9 cellular contexts compared by ENCODE assay signal in genomic region chr20:62776692-62777527, GRCh38. TPM values are rescaled to one million over a fixed set of nuclear protein-coding genes. Genes with fewer than 3 reads are reported as not detected.
DNase-seq lines count a peak whose midpoint lies in the region; ATAC-seq, FAIRE-seq and TF ChIP-seq lines count a peak whose summit lies in the region.
"Had no signal": no experiment of that assay in that cellular context is flagged by ENCODE, and none has a peak within 500 bp of the region (broad histone marks: within the 10 kb centered on the region; RNA-seq: fewer than 3 reads in every experiment).

No MANE protein-coding gene starts in this region.

- H3K4me1 ChIP-seq in NT2/D1 (ENCODE audit: insufficient read depth, insufficient read length), result peaks cover 10% of the 10 kb centered on the region
- peaks cover 0 to 32% (median 12%) of the 10 kb centered on the region in 4 donors for H3K4me1 ChIP-seq in right lobe of liver

- ATAC-seq in right lobe of liver (peak; percentile 43 to 72 (median 62)), GM21515 (IDR thresholded peaks at IDR 0.05; ENCODE audit: unreplicated experiment) (no peak)

- no peak for TF ChIP-seq CTCF in right lobe of liver (IDR thresholded peaks at IDR 0.05)

- peak overlapping the region in 2 of 3 donors; percentile 73 to 91 for H3K27ac ChIP-seq in right lobe of liver
- H3K27ac ChIP-seq: thoracic aorta had no signal

- intact Hi-C loops in right lobe of liver (cut with DNase I), result no loop called here

- peak; percentile 87 for FAIRE-seq in urothelium cell line (lab: Jason Lieb, UNC)

- no peaks in the 10 kb centered on the region for H3K36me3 ChIP-seq in NT2/D1 (ENCODE audit: insufficient read depth, insufficient read length, low read length)
- no peaks in the 10 kb centered on the region for H3K36me3 ChIP-seq in right lobe of liver
- H3K36me3 ChIP-seq: thoracic aorta had no signal

- peak overlapping the region; percentile 12 for H3K4me3 ChIP-seq in NT2/D1 (ENCODE audit: insufficient read length, low read depth)
- H3K4me3 ChIP-seq in right lobe of liver, result peak overlapping the region in 2 of 3 donors; percentile 42 to 48
- H3K4me3 ChIP-seq: thoracic aorta had no signal

- no peaks in the 10 kb centered on the region for H3K9me3 ChIP-seq in NT2/D1 (ENCODE audit: insufficient read depth, low read length)
- H3K9me3 ChIP-seq in right lobe of liver, result no peaks in the 10 kb centered on the region
- H3K9me3 ChIP-seq: thoracic aorta had no signal

- peak; percentile 76 for TF ChIP-seq POLR2A in right lobe of liver (IDR thresholded peaks at IDR 0.05)

- DNase-seq in DMS53 (lab: John Stamatoyannopoulos, UW), result peak; percentile 24
- no peak for DNase-seq in DMS53 treated with DMSO at 0.1 percent for 48 hours (lab: John Stamatoyannopoulos, UW; ENCODE audit: unreplicated experiment)
- DNase-seq in NT2/D1 (ENCODE audit: low read depth, low spot score), result no peak
- DNase-seq in activated T-cell treated with anti-CD3 and anti-CD28 coated beads for 48 hours (ENCODE audit: low read depth), result peak; percentile 49
- DNase-seq in right lobe of liver, result peak in 2 of 3 donors; percentile 56 to 82
- peak; percentile 56 for DNase-seq in urothelium cell line (ENCODE audit: low spot score)
- DNase-seq in AML-193 (lab: John Stamatoyannopoulos, UW), result no peak

- H3K27me3 ChIP-seq in NT2/D1 (ENCODE audit: insufficient read depth, insufficient read length) (no peaks in the 10 kb centered on the region), right lobe of liver (no peaks in the 10 kb centered on the region)

- H3K9ac ChIP-seq in NT2/D1 (ENCODE audit: insufficient read length, low read depth), result no peak overlapping the region

- WGBS in right lobe of liver (ENCODE audit: insufficient coverage, low coverage, low lambda C conversion rate, missing lambda C conversion rate), result 24% methylated on average over 9 of the region's 14 CpGs

RNA-seq across cellular contexts. Expression of gene MRGBP, which starts 19.4 kb away (rescaled TPM):
- total RNA-seq in right lobe of liver, result 1 to 10 TPM; 3.3 to 8.0 (median 5.3) TPM

RNA-seq across cellular contexts. Expression of gene OGFR, which starts 27.7 kb away (rescaled TPM):
- 10 to 100 TPM; 40.7 to 48.1 (median 47.0) TPM for total RNA-seq in right lobe of liver

RNA-seq across cellular contexts. Expression of gene COL9A3, which starts 39.9 kb away (rescaled TPM):
- 1 to 10 TPM; 1.5 to 7.6 (median 3.5) TPM for total RNA-seq in right lobe of liver

Comparison
In these comparisons a context has a peak if more than half of its experiments do, and no peak if none do; other contexts are left out.
1. DNase-seq: peak in DMS53 (single experiment), activated T-cell treated with anti-CD3 and anti-CD28 coated beads for 48 hours (single experiment), right lobe of liver (2 of 3) and urothelium cell line (single experiment); none in DMS53 treated with DMSO at 0.1 percent for 48 hours (single experiment), NT2/D1 (single experiment) and AML-193 (0 of 2).